1 cellular context compared by ENCODE assay signal in genomic region chr17:64385187-64386083, GRCh38.
TF ChIP-seq lines count a peak whose summit lies in the region.

No MANE protein-coding gene starts in this region.

TF ChIP-seq in HepG2, 621 proteins besides CTCF, POLR2A, EP300 and RAD21 (continued from another document):
- TF ChIP-seq, protein P1, sequence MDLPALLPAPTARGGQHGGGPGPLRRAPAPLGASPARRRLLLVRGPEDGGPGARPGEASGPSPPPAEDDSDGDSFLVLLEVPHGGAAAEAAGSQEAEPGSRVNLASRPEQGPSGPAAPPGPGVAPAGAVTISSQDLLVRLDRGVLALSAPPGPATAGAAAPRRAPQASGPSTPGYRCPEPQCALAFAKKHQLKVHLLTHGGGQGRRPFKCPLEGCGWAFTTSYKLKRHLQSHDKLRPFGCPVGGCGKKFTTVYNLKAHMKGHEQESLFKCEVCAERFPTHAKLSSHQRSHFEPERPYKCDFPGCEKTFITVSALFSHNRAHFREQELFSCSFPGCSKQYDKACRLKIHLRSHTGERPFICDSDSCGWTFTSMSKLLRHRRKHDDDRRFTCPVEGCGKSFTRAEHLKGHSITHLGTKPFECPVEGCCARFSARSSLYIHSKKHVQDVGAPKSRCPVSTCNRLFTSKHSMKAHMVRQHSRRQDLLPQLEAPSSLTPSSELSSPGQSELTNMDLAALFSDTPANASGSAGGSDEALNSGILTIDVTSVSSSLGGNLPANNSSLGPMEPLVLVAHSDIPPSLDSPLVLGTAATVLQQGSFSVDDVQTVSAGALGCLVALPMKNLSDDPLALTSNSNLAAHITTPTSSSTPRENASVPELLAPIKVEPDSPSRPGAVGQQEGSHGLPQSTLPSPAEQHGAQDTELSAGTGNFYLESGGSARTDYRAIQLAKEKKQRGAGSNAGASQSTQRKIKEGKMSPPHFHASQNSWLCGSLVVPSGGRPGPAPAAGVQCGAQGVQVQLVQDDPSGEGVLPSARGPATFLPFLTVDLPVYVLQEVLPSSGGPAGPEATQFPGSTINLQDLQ (CRISPR knock-in tag; IDR thresholded peaks at IDR 0.05) = no peak
- TF ChIP-seq NFIC (IDR thresholded peaks at IDR 0.05; ENCODE audit: low read length) = no peak
- peak; percentile 86; the same call in 1 of the 3 replicates for TF ChIP-seq MXI1 (IDR thresholded peaks at IDR 0.05; ENCODE audit: borderline replicate concordance, low read depth, low read length)
- TF ChIP-seq SOX5 (CRISPR knock-in tag; IDR thresholded peaks at IDR 0.05; ENCODE audit: borderline replicate concordance) = peak; percentile 93; the same call in 1 of the 2 replicates
- TF ChIP-seq SP140L (CRISPR knock-in tag; IDR thresholded peaks at IDR 0.05; ENCODE audit: borderline replicate concordance) = no peak
- TF ChIP-seq FOXJ3 (CRISPR knock-in tag; IDR thresholded peaks at IDR 0.05; ENCODE audit: borderline replicate concordance) = peak; percentile 27; the same call in 1 of the 2 replicates
- TF ChIP-seq ZNF570 (CRISPR knock-in tag; IDR thresholded peaks at IDR 0.05; ENCODE audit: borderline replicate concordance) = no peak
- TF ChIP-seq ONECUT2 (CRISPR knock-in tag; IDR thresholded peaks at IDR 0.05) = no peak
- no peak for TF ChIP-seq PAWR (CRISPR knock-in tag; IDR thresholded peaks at IDR 0.05; ENCODE audit: borderline replicate concordance)
- TF ChIP-seq PLRG1 (conservative IDR thresholded peaks at IDR 0.05) = no peak
- TF ChIP-seq, protein P2, sequence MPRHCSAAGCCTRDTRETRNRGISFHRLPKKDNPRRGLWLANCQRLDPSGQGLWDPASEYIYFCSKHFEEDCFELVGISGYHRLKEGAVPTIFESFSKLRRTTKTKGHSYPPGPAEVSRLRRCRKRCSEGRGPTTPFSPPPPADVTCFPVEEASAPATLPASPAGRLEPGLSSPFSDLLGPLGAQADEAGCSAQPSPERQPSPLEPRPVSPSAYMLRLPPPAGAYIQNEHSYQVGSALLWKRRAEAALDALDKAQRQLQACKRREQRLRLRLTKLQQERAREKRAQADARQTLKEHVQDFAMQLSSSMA (CRISPR knock-in tag; IDR thresholded peaks at IDR 0.05) = no peak
- TF ChIP-seq SSRP1 (CRISPR knock-in tag; IDR thresholded peaks at IDR 0.05) = peak; percentile 55
- no peak for TF ChIP-seq TBP (CRISPR knock-in tag; IDR thresholded peaks at IDR 0.05)
